ENCODE assay signal across 24 cellular contexts in genomic region chrX:4994855-4995254, GRCh38.
"Had no signal": no experiment of that assay in that cellular context is flagged by ENCODE, and none has a peak within 500 bp of the region (broad histone marks: within the 10 kb centered on the region; RNA-seq: fewer than 3 reads in every experiment).

No MANE protein-coding gene starts in this region.

- H3K27me3 Mint-ChIP-seq: IgD-negative memory B cell had no signal

- DNase-seq: KBM-7, MV-4-11, NCI-H1048, NCI-H1105, NCI-H1417, NCI-H1436 treated with DMSO at 0.1 percent for 48 hours, NCI-H1694 treated with DMSO at 0.1 percent for 48 hours, NCI-H1930, NCI-H2081, NCI-H2107, NCI-H2227 treated with DMSO at 0.1 percent for 48 hours, NCI-H510A, NCI-H524 treated with DMSO at 0.1 percent for 48 hours, NCI-H69, NCI-H774, PC-9, Peyer's patch, SHP77 treated with DMSO at 0.1 percent for 48 hours, SJCRH30, T-helper 1 cell had no signal

- H3K4me3 Mint-ChIP-seq: IgD-negative memory B cell had no signal

- ATAC-seq: Right ventricle myocardium inferior, SK-N-SH treated with all-trans-retinoic acid at 6 μM for 48 hours had no signal

- H3K27ac Mint-ChIP-seq: IgD-negative memory B cell had no signal

- H3K4me2 ChIP-seq: PC-9 had no signal

- H3K27me3 ChIP-seq: Peyer's patch, SJCRH30 had no signal

- H3K9me3 ChIP-seq: Peyer's patch, SJCRH30 had no signal

- H2AFZ ChIP-seq: PC-9 had no signal

- H3K4me1 Mint-ChIP-seq: IgD-negative memory B cell had no signal

- H3K27ac ChIP-seq: HL-60, PC-9, Peyer's patch, SJCRH30 had no signal

- H3K4me1 ChIP-seq: Peyer's patch, SJCRH30 had no signal

- H3K4me3 ChIP-seq: PC-9, Peyer's patch, SJCRH30 had no signal

- H3K36me3 ChIP-seq: Peyer's patch, SJCRH30 had no signal

- H3K36me3 Mint-ChIP-seq: IgD-negative memory B cell had no signal
